8 cellular contexts compared by ENCODE assay signal in the genomic region with DNA sequence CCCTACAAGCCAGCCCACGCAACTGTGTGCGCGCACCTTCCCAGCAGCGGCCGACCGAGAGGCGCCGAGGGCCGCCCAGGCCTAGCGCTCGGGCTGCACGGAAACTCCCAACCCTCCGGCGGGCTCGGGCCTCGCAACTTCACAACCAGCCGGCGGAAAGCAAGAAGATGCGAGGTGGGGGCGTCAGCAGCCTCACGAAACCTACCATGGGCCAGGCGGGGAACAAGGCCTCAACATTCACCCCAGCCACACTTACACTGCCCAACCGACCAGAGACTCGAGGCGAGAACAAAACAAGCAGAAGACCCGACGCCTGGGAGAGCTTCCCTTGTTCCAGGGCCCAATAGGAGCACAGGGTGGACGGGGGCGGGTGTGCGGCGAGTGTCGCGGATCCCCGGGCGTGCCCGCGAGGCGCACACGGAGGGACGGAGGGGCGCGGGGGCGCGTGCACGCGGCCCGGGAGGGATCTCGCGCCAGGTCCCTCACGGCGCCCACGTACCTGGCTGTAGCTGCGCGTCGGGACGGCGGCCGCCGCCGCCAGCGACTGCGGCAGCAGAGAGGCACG. TPM values are rescaled to one million over a fixed set of nuclear protein-coding genes. Genes with fewer than 3 reads are reported as not detected.
DNase-seq lines count a peak whose midpoint lies in the region; ATAC-seq and TF ChIP-seq lines count a peak whose summit lies in the region.

No MANE protein-coding gene starts in this region.

- H3K27me3 Mint-ChIP-seq in activated naive CD4-positive, alpha-beta T cell treated with anti-CD3 and anti-CD28 coated beads, Interleukin-2, amount 10 ng/mL, durations not matched to agents 7 days and 5 days = no peaks in the 10 kb centered on the region

- H3K9me3 Mint-ChIP-seq in activated naive CD4-positive, alpha-beta T cell treated with anti-CD3 and anti-CD28 coated beads, Interleukin-2, amount 10 ng/mL, durations not matched to agents 7 days and 5 days = no peaks in the 10 kb centered on the region

- peaks cover 19% of the 10 kb centered on the region for H3K36me3 Mint-ChIP-seq in activated naive CD4-positive, alpha-beta T cell treated with anti-CD3 and anti-CD28 coated beads, Interleukin-2, amount 10 ng/mL, durations not matched to agents 7 days and 5 days

- H3K4me3 Mint-ChIP-seq in activated naive CD4-positive, alpha-beta T cell treated with anti-CD3 and anti-CD28 coated beads, Interleukin-2, amount 10 ng/mL, durations not matched to agents 7 days and 5 days = peak overlapping the region; percentile 87

- TF ChIP-seq CTCF in omental fat pad (IDR thresholded peaks at IDR 0.05) = no peak

- peak overlapping the region; percentile 85 for H3K27ac ChIP-seq in temporal lobe (ENCODE audit: low read depth, low read length)

- peaks cover 33% of the 10 kb centered on the region for H3K4me1 Mint-ChIP-seq in activated naive CD4-positive, alpha-beta T cell treated with anti-CD3 and anti-CD28 coated beads, Interleukin-2, amount 10 ng/mL, durations not matched to agents 7 days and 5 days

- peak; percentile 49 for ATAC-seq in GM21529 (IDR thresholded peaks at IDR 0.05; ENCODE audit: unreplicated experiment)
- peak; percentile 82 for ATAC-seq in omental fat pad (ENCODE audit: low FRiP score)

- in situ Hi-C loops in SK-MEL-5 (cut with HindIII; ENCODE audit: low pct_unique_long_range_greater_than_20kb, low sequenced_read_pairs) = no loop called here

- DNase-seq in EH (ENCODE audit: low read depth) = peak; percentile 70
- DNase-seq in HuH-7 (ENCODE audit: low spot score) = peak; percentile 46
- DNase-seq in SK-MEL-5 (ENCODE audit: low read depth, low spot score) = peak; percentile 39
- DNase-seq in activated naive CD4-positive, alpha-beta T cell treated with anti-CD3 and anti-CD28 coated beads, Interleukin-2, amount 10 ng/mL, durations not matched to agents 7 days and 5 days = peak; percentile 74
- peak; percentile 78 for DNase-seq in glomerular visceral epithelial cell (ENCODE audit: extremely low spot score)
- DNase-seq in omental fat pad (ENCODE audit: low spot score) = peak; percentile 28

- CTCF ChIA-PET in activated naive CD4-positive, alpha-beta T cell treated with anti-CD3 and anti-CD28 coated beads, Interleukin-2, amount 10 ng/mL, durations not matched to agents 7 days and 5 days (lab: Charles Lee) = interaction anchor here (0.9 to 2.0 kb wide), 6 partner anchors 16 to 134 kb away, joined by 3 to 7 read pairs (median 3); no protein-coding TSS in a partner anchor

- H3K27ac Mint-ChIP-seq in activated naive CD4-positive, alpha-beta T cell treated with anti-CD3 and anti-CD28 coated beads, Interleukin-2, amount 10 ng/mL, durations not matched to agents 7 days and 5 days = peak overlapping the region; percentile 94

RNA-seq across cellular contexts. Expression of gene GRSF1, which starts 0.6 kb away (rescaled TPM):
- total RNA-seq in SK-MEL-5 (2014; rRNA removed; shearing (Covaris generic)) = 194 and 215 TPM in 2 replicates
- polyA plus RNA-seq in SK-MEL-5 (2015; cell fraction: cytosol; rRNA removed) = 134 and 173 TPM in 2 replicates
- polyA plus RNA-seq in SK-MEL-5 (2015; cell fraction: nucleus; rRNA removed) = 152 TPM in 2 replicates
- 10 to 100 TPM; 49.0 to 61.2 (median 51.0) TPM for total RNA-seq in omental fat pad
- total RNA-seq in temporal lobe = 42.8 TPM

Comparison
In these comparisons a context has a peak if more than half of its experiments do, and no peak if none do; other contexts are left out.
1. Peak in every context shown above with its lines: DNase-seq, ATAC-seq and H3K27ac ChIP-seq.
2. DNase-seq: peak in every context shown above with its lines; median percentile 78 in glomerular visceral epithelial cell; 74 in activated naive CD4-positive, alpha-beta T cell treated with anti-CD3 and anti-CD28 coated beads, Interleukin-2, amount 10 ng/mL, durations not matched to agents 7 days and 5 days; 70 in EH; 46 in HuH-7; 39 in SK-MEL-5; 28 in omental fat pad.